In the genomic region with DNA sequence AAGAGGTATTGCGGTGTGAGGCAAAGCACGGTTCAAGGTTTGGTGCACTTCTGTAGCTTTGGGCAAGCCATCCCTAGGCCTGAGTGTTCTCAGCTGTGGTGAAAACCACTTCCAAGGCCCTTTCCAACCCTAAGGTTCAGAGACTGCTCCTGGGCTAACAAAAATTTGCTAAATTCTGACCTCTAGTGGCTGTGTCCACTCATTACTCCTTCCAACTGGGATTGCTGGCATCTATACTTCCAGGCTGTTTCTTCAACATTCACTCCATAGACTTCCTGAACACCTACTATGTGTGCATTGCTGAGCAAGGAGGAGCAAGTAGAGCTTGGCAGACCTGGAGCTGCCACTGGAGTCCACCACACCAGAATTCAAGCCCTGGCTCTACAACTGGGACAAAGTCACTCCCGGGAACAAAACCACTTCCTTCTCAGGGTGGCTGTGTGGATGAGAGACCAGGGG, we compare ENCODE assay signal across 9 cellular contexts.
DNase-seq lines count a peak whose midpoint lies in the region; ATAC-seq and TF ChIP-seq lines count a peak whose summit lies in the region.
"Had no signal": no experiment of that assay in that cellular context is flagged by ENCODE, and none has a peak within 500 bp of the region (broad histone marks: within the 10 kb centered on the region; RNA-seq: fewer than 3 reads in every experiment).

No MANE protein-coding gene starts in this region.

- H3K4me1 Mint-ChIP-seq in nephron progenitor cell, result peaks cover 25% of the 10 kb centered on the region

- TF ChIP-seq CTCF in GM10266 (IDR thresholded peaks at IDR 0.05; ENCODE audit: control insufficient read depth, insufficient read depth, low read depth, missing control alignments), result peak; percentile 78
- peak; percentile 84 for TF ChIP-seq CTCF in nephron progenitor cell (IDR thresholded peaks at IDR 0.05)

- H3K27ac Mint-ChIP-seq in nephron progenitor cell, result no peak overlapping the region

- H3K4me3 Mint-ChIP-seq in nephron progenitor cell, result no peak overlapping the region
- H3K4me3 Mint-ChIP-seq: IgD-negative memory B cell had no signal

- no peaks in the 10 kb centered on the region for H3K9me3 Mint-ChIP-seq in nephron progenitor cell
- H3K9me3 Mint-ChIP-seq: IgD-negative memory B cell had no signal

- H3K27me3 Mint-ChIP-seq in nephron progenitor cell (ENCODE audit: low read depth, poor library complexity), result peaks cover 4% of the 10 kb centered on the region
- H3K27me3 Mint-ChIP-seq: IgD-negative memory B cell had no signal

- DNase-seq in Ammon's horn (ENCODE audit: low spot score), result peak; percentile 71
- peak; percentile 47 for DNase-seq in GM10266 (ENCODE audit: extremely low spot score)
- peak; percentile 37 for DNase-seq in NCI-H1092 treated with DMSO at 0.1 percent for 48 hours (lab: John Stamatoyannopoulos, UW)
- DNase-seq in SKM-1 treated with dmso at 0.1 percent for 144 hours (lab: John Stamatoyannopoulos, UW; ENCODE audit: unreplicated experiment), result peak; percentile 44
- DNase-seq in fibroblast of gingiva (ENCODE audit: low read depth), result peak; percentile 47
- DNase-seq in nephron progenitor cell, result peak; percentile 52

- ATAC-seq in HG02870 (IDR thresholded peaks at IDR 0.05; ENCODE audit: unreplicated experiment) (no peak), GM19455 (IDR thresholded peaks at IDR 0.05; ENCODE audit: unreplicated experiment) (no peak)

- H3K36me3 Mint-ChIP-seq in nephron progenitor cell (ENCODE audit: low read depth), result peaks cover 35% of the 10 kb centered on the region
